ENCODE assay signal across 2 cellular contexts in the genomic region with DNA sequence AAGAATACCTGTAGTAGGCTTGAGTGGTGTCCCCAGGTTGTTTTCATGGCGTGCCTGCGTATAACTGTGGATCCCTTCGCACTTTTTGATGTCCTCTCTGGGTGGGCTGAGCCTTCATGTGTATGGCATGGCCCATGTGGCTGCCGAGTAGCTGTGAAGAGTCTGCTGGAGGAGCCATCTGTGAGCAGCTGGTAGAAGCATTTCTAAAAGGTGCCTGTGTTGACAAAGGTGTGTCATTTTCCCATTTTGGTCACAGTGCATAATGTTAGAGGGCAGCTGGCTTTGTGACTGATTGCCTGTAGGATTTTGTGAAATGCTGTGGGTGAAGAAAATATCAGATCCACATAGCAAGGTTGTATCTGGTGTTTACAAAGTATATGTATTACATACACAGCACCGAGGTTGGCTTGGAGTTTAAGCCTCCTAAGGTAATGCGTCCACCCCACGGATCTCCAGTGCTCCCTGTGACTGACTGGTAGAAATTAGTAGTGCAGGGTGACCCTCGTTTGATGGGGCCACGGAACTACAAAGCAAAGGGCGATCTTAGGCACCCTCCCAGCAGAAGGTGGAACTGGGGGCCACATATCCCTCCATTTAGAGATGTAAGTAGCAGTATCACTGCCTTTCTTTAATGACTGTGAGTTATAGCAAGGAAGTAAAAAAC.
TF ChIP-seq lines count a peak whose summit lies in the region.

No MANE protein-coding gene starts in this region.

TF ChIP-seq in endothelial cell of umbilical vein, 7 proteins besides CTCF, POLR2A, EP300 and RAD21:
- TF ChIP-seq GATA2 (IDR thresholded peaks at IDR 0.05; ENCODE audit: insufficient read depth, insufficient read length, low read depth, low read length) (no peak), JUN (IDR thresholded peaks at IDR 0.05; ENCODE audit: borderline replicate concordance, insufficient read depth, insufficient read length, low read depth) (no peak), FOS (IDR thresholded peaks at IDR 0.05; ENCODE audit: borderline replicate concordance, insufficient read depth, low read length) (no peak), POLR2AphosphoS5 (IDR thresholded peaks at IDR 0.05; ENCODE audit: insufficient read depth, low read depth, low read length) (no peak), EZH2 (IDR thresholded peaks at IDR 0.05; ENCODE audit: borderline replicate concordance, low read depth, low read length, severe bottlenecking) (no peak), MYC (IDR thresholded peaks at IDR 0.05; ENCODE audit: low read depth, low read length) (no peak)
- TF ChIP-seq, protein P1, sequence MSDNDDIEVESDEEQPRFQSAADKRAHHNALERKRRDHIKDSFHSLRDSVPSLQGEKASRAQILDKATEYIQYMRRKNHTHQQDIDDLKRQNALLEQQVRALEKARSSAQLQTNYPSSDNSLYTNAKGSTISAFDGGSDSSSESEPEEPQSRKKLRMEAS (IDR thresholded peaks at IDR 0.05; ENCODE audit: insufficient read depth, insufficient read length), result no peak

TF ChIP-seq in SK-N-SH treated with all-trans-retinoic acid at 6 μM for 48 hours, 23 proteins besides CTCF, POLR2A, EP300 and RAD21 (continued from another document):
- TF ChIP-seq ZNF70 (CRISPR knock-in tag; IDR thresholded peaks at IDR 0.05) (no peak), CSDC2 (CRISPR knock-in tag; IDR thresholded peaks at IDR 0.05) (no peak), TCF4 (CRISPR knock-in tag; IDR thresholded peaks at IDR 0.05; ENCODE audit: borderline replicate concordance) (no peak), OSR1 (CRISPR knock-in tag; IDR thresholded peaks at IDR 0.05) (no peak), ZNF8 (CRISPR knock-in tag; IDR thresholded peaks at IDR 0.05) (no peak), ZNF565 (CRISPR knock-in tag; conservative IDR thresholded peaks at IDR 0.05; ENCODE audit: low read depth) (no peak), BACH2 (CRISPR knock-in tag; IDR thresholded peaks at IDR 0.05; ENCODE audit: borderline replicate concordance) (no peak), GLIS3 (CRISPR knock-in tag; IDR thresholded peaks at IDR 0.05) (no peak)
- TF ChIP-seq, protein P2, sequence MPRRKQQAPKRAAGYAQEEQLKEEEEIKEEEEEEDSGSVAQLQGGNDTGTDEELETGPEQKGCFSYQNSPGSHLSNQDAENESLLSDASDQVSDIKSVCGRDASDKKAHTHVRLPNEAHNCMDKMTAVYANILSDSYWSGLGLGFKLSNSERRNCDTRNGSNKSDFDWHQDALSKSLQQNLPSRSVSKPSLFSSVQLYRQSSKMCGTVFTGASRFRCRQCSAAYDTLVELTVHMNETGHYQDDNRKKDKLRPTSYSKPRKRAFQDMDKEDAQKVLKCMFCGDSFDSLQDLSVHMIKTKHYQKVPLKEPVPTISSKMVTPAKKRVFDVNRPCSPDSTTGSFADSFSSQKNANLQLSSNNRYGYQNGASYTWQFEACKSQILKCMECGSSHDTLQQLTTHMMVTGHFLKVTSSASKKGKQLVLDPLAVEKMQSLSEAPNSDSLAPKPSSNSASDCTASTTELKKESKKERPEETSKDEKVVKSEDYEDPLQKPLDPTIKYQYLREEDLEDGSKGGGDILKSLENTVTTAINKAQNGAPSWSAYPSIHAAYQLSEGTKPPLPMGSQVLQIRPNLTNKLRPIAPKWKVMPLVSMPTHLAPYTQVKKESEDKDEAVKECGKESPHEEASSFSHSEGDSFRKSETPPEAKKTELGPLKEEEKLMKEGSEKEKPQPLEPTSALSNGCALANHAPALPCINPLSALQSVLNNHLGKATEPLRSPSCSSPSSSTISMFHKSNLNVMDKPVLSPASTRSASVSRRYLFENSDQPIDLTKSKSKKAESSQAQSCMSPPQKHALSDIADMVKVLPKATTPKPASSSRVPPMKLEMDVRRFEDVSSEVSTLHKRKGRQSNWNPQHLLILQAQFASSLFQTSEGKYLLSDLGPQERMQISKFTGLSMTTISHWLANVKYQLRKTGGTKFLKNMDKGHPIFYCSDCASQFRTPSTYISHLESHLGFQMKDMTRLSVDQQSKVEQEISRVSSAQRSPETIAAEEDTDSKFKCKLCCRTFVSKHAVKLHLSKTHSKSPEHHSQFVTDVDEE (CRISPR knock-in tag; IDR thresholded peaks at IDR 0.05), result no peak
- TF ChIP-seq, protein P3, sequence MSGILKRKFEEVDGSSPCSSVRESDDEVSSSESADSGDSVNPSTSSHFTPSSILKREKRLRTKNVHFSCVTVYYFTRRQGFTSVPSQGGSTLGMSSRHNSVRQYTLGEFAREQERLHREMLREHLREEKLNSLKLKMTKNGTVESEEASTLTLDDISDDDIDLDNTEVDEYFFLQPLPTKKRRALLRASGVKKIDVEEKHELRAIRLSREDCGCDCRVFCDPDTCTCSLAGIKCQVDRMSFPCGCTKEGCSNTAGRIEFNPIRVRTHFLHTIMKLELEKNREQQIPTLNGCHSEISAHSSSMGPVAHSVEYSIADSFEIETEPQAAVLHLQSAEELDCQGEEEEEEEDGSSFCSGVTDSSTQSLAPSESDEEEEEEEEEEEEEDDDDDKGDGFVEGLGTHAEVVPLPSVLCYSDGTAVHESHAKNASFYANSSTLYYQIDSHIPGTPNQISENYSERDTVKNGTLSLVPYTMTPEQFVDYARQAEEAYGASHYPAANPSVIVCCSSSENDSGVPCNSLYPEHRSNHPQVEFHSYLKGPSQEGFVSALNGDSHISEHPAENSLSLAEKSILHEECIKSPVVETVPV (CRISPR knock-in tag; IDR thresholded peaks at IDR 0.05), result no peak
- TF ChIP-seq, protein P4, sequence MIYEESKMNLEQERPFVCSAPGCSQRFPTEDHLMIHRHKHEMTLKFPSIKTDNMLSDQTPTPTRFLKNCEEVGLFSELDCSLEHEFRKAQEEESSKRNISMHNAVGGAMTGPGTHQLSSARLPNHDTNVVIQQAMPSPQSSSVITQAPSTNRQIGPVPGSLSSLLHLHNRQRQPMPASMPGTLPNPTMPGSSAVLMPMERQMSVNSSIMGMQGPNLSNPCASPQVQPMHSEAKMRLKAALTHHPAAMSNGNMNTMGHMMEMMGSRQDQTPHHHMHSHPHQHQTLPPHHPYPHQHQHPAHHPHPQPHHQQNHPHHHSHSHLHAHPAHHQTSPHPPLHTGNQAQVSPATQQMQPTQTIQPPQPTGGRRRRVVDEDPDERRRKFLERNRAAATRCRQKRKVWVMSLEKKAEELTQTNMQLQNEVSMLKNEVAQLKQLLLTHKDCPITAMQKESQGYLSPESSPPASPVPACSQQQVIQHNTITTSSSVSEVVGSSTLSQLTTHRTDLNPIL (CRISPR knock-in tag; IDR thresholded peaks at IDR 0.05; ENCODE audit: low read depth), result no peak
- TF ChIP-seq, protein P5, sequence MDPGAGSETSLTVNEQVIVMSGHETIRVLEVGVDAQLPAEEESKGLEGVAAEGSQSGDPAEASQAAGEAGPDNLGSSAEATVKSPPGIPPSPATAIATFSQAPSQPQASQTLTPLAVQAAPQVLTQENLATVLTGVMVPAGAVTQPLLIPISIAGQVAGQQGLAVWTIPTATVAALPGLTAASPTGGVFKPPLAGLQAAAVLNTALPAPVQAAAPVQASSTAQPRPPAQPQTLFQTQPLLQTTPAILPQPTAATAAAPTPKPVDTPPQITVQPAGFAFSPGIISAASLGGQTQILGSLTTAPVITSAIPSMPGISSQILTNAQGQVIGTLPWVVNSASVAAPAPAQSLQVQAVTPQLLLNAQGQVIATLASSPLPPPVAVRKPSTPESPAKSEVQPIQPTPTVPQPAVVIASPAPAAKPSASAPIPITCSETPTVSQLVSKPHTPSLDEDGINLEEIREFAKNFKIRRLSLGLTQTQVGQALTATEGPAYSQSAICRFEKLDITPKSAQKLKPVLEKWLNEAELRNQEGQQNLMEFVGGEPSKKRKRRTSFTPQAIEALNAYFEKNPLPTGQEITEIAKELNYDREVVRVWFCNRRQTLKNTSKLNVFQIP (CRISPR knock-in tag; IDR thresholded peaks at IDR 0.05; ENCODE audit: borderline replicate concordance, low read depth), result no peak
